Comparison of ENCODE assay signal across 14 cellular contexts in the genomic region with DNA sequence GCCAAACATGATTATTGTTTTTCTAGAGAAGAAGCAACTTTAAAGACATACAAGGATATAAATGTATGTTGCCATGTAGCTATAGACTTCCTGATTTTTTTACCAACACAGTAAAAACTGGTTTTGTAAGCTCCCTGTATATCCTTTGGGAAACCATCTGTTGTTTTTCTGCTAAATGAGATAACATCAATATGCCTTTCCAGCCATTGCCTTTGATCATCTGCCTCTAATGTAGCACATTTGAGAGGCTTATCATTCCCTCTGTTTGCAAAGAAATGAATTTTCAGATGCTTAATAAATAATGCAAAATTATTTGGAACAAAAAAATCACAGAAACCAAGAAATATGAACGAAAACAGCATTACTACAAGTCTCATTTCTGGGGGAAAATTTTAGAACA.
A peak's percentile ranks its signal among the peaks of the same experiment; 100 is the strongest.
DNase-seq lines count a peak whose midpoint lies in the region; TF ChIP-seq lines count a peak whose summit lies in the region.
"Had no signal": no experiment of that assay in that cellular context is flagged by ENCODE, and none has a peak within 500 bp of the region (broad histone marks: within the 10 kb centered on the region; RNA-seq: fewer than 3 reads in every experiment).

No MANE protein-coding gene starts in this region.

- DNase-seq in DMS 273 (lab: John Stamatoyannopoulos, UW; ENCODE audit: unreplicated experiment) (peak; percentile 73), NCI-H1694 (lab: John Stamatoyannopoulos, UW) (peak; percentile 74), NCI-H524 treated with DMSO at 0.1 percent for 48 hours (lab: John Stamatoyannopoulos, UW) (peak; percentile 39), nephron progenitor cell (no peak), G401 (ENCODE audit: low spot score) (no peak), NCI-H345 treated with DMSO at 0.1 percent for 48 hours (lab: John Stamatoyannopoulos, UW; ENCODE audit: unreplicated experiment) (no peak), erythroblast (lab: John Stamatoyannopoulos, UW) (no peak)
- DNase-seq: Calu3; CD8-positive, alpha-beta T cell; DMS153; DMS79; GM23248 had no signal

- in situ Hi-C loops in G401 (cut with HindIII; ENCODE audit: low sequenced_read_pairs) = no loop called here

- H3K27me3 Mint-ChIP-seq in nephron progenitor cell (ENCODE audit: low read depth, poor library complexity) = no peaks in the 10 kb centered on the region
- H3K27me3 Mint-ChIP-seq: B cell, IgD-negative memory B cell had no signal

- peaks cover 5% of the 10 kb centered on the region for H3K36me3 Mint-ChIP-seq in nephron progenitor cell (ENCODE audit: low read depth)
- H3K36me3 Mint-ChIP-seq: CD8-positive, alpha-beta T cell; IgD-negative memory B cell had no signal

- TF ChIP-seq POLR2A in erythroblast (IDR thresholded peaks at IDR 0.05; ENCODE audit: low read length) = no peak

- H3K9me3 Mint-ChIP-seq in nephron progenitor cell = peaks cover 10% of the 10 kb centered on the region

- TF ChIP-seq CTCF in nephron progenitor cell (IDR thresholded peaks at IDR 0.05) = no peak

- H3K27ac Mint-ChIP-seq in nephron progenitor cell = peak overlapping the region; percentile 68
- H3K27ac Mint-ChIP-seq: B cell; CD8-positive, alpha-beta T cell; IgD-negative memory B cell had no signal

- peaks cover 17% of the 10 kb centered on the region for H3K4me1 Mint-ChIP-seq in nephron progenitor cell
- H3K4me1 Mint-ChIP-seq: B cell, IgD-negative memory B cell had no signal

- H3K4me3 Mint-ChIP-seq in nephron progenitor cell = no peak overlapping the region
- H3K4me3 Mint-ChIP-seq: B cell; CD8-positive, alpha-beta T cell; IgD-negative memory B cell had no signal

Comparison
In these comparisons a context has a peak if more than half of its experiments do, and no peak if none do; other contexts are left out.
1. DNase-seq: peak in DMS 273 (single experiment), NCI-H1694 (single experiment) and NCI-H524 treated with DMSO at 0.1 percent for 48 hours (single experiment); none in nephron progenitor cell (single experiment), G401 (single experiment), NCI-H345 treated with DMSO at 0.1 percent for 48 hours (single experiment) and erythroblast (0 of 2).